21 cellular contexts compared by ENCODE assay signal in genomic region chr5:1662559-1663043, GRCh38.
DNase-seq lines count a peak whose midpoint lies in the region; ATAC-seq, FAIRE-seq and TF ChIP-seq lines count a peak whose summit lies in the region.
"Had no signal": no experiment of that assay in that cellular context is flagged by ENCODE, and none has a peak within 500 bp of the region (broad histone marks: within the 10 kb centered on the region; RNA-seq: fewer than 3 reads in every experiment).

No MANE protein-coding gene starts in this region.

- no peaks in the 10 kb centered on the region for H3K79me1 ChIP-seq in H1 (ENCODE audit: low read depth, low read length)

- H4K8ac ChIP-seq in H1 (ENCODE audit: extremely low read depth, insufficient read depth, low read length) = peak overlapping the region; percentile 25; the same call in 1 of the 2 replicates

- H2AFZ ChIP-seq in HepG2 (ENCODE audit: low read length) (no peak overlapping the region), H1 (ENCODE audit: low read length) (no peak overlapping the region), neural progenitor cell (replicated peaks) (no peak overlapping the region)
- H2AFZ ChIP-seq: GM23248 had no signal

- TF ChIP-seq EP300 in HepG2 (IDR thresholded peaks at IDR 0.05; ENCODE audit: low read depth in 2 of 2, low read length in 2 of 2) (no peak), HepG2 (CRISPR knock-in tag; IDR thresholded peaks at IDR 0.05; ENCODE audit: borderline replicate concordance) (no peak), H1 (IDR thresholded peaks at IDR 0.05; ENCODE audit: borderline replicate concordance in 1 of 2, low read depth in 2 of 2, low read length in 2 of 2) (no peak)

- peaks cover 22% of the 10 kb centered on the region for H3K4me1 Mint-ChIP-seq in neural progenitor cell

- no peak overlapping the region for H3K27ac ChIP-seq in HepG2 (ENCODE audit: extremely low read length, insufficient read depth, low read length)
- H3K27ac ChIP-seq in right lobe of liver = no peak overlapping the region
- H3K27ac ChIP-seq in H1 (ENCODE audit: low read depth, low read length) = no peak overlapping the region
- no peak overlapping the region for H3K27ac ChIP-seq in neural progenitor cell
- no peak overlapping the region for H3K27ac ChIP-seq in substantia nigra (ENCODE audit: low read depth, low read length, poor library complexity, severe bottlenecking)
- H3K27ac ChIP-seq: GM23248, SJCRH30 had no signal

- no peak overlapping the region for H3K4me3 ChIP-seq in HepG2 (replicated peaks in 1 of 3; ENCODE audit: insufficient read depth in 1 of 3, low read depth in 2 of 3, low read length in 3 of 3)
- H3K4me3 ChIP-seq in right lobe of liver = no peak overlapping the region
- H3K4me3 ChIP-seq in H1 (ENCODE audit: extremely low read depth in 1 of 4, insufficient read depth in 2 of 4, low read depth in 3 of 4, low read length in 4 of 4) = no peak overlapping the region
- no peak overlapping the region for H3K4me3 ChIP-seq in neural progenitor cell
- H3K4me3 ChIP-seq: GM23248, SJCRH30 had no signal

- peak overlapping the region; percentile 10; the same call in 1 of the 2 replicates for H2BK5ac ChIP-seq in H1 (ENCODE audit: low read depth, low read length)

- CTCF ChIA-PET in HepG2 (lab: Yijun Ruan, JAX; ENCODE audit: low intra/inter-chr PET ratio, low total read pairs) (no interaction called here), H1 (lab: Charles Lee; ENCODE audit: partially characterized antibody) (interaction anchor here (0.7 kb wide), 1 partner anchor 450 kb away, joined by 3 read pairs; no protein-coding TSS in a partner anchor)

- no peak overlapping the region for H3K4ac ChIP-seq in H1 (replicated peaks; ENCODE audit: insufficient read length, low read depth, low read length)

- no peak overlapping the region for H3K23ac ChIP-seq in H1 (ENCODE audit: insufficient read length)

- in situ Hi-C loops in HepG2 (cut with HindIII; ENCODE audit: extremely low pct_ligation_motif_present, low pct_unique_long_range_greater_than_20kb) = no loop called here

- no peak overlapping the region for H2BK20ac ChIP-seq in H1 (ENCODE audit: low read length)

- FAIRE-seq in HepG2 (lab: Jason Lieb, UNC) = no peak
- no peak for FAIRE-seq in H1 (lab: Jason Lieb, UNC)
- FAIRE-seq in urothelium cell line (lab: Jason Lieb, UNC) = peak; percentile 96
- FAIRE-seq: D721Med, GM12892 had no signal

- no peak for ATAC-seq in HepG2
- ATAC-seq in right lobe of liver = no peak
- ATAC-seq in HG03025 (IDR thresholded peaks at IDR 0.05; ENCODE audit: low FRiP score, unreplicated experiment) = no peak
- no peak for ATAC-seq in HG02970 (IDR thresholded peaks at IDR 0.05; ENCODE audit: low FRiP score, unreplicated experiment)

- H4K91ac ChIP-seq in H1 (replicated peaks; ENCODE audit: insufficient read length, low read length) = peak overlapping the region; percentile 40

- no peaks in the 10 kb centered on the region for H3K9me3 Mint-ChIP-seq in neural progenitor cell
- H3K9me3 Mint-ChIP-seq: CD4-positive, alpha-beta memory T cell; HFFc6 had no signal

- no peak overlapping the region for H3K14ac ChIP-seq in H1 (ENCODE audit: insufficient read length)

- peak overlapping the region; percentile 43 for H3K4me3 Mint-ChIP-seq in neural progenitor cell
- H3K4me3 Mint-ChIP-seq: CD4-positive, alpha-beta memory T cell; HFFc6 had no signal

- no peak overlapping the region for H4K5ac ChIP-seq in H1 (ENCODE audit: insufficient read length, low read depth, low read length)

- H3K9ac ChIP-seq in HepG2 (ENCODE audit: insufficient read depth, low read depth, low read length) (no peak overlapping the region), H1 (replicated peaks in 1 of 4; ENCODE audit: extremely low read depth in 1 of 4, low read depth in 3 of 4, low read length in 3 of 4) (no peak overlapping the region), neural progenitor cell (no peak overlapping the region)
- H3K9ac ChIP-seq: GM23248 had no signal

- intact Hi-C loops in HepG2 (cut with micrococcal nuclease; ENCODE audit: unreplicated experiment) = no loop called here
- intact Hi-C loops in right lobe of liver (cut with DNase I) = no loop called here

- POLR2A ChIA-PET in HepG2 (lab: Yijun Ruan, JAX) (no interaction called here), H1 (lab: Charles Lee; ENCODE audit: partially characterized antibody) (no interaction called here)

- WGBS in HepG2 (ENCODE audit: low lambda C conversion rate) = 45% methylated on average over 7 of the region's 19 CpGs
- no CpG with 5 or more reads among the region's 19 CpGs for WGBS in right lobe of liver (ENCODE audit: insufficient coverage, low coverage, low lambda C conversion rate, missing lambda C conversion rate)
- 88% methylated on average over 19 of the region's 19 CpGs; no CpG with 5 or more reads in 1 of the 2 experiments for WGBS in H1 (ENCODE audit: extremely low coverage in 1 of 2, insufficient coverage in 1 of 2, insufficient read length in 1 of 2, insufficient replicate concordance in 2 of 2, low coverage in 1 of 2, low lambda C conversion rate in 2 of 2, missing lambda C conversion rate in 1 of 2), 2 experiments

- no peak overlapping the region for H3K56ac ChIP-seq in H1 (replicated peaks; ENCODE audit: insufficient read length, low read depth, low read length)

- no peaks in the 10 kb centered on the region for H3F3A ChIP-seq in neural progenitor cell (ENCODE audit: low read depth)

- H3K36me3 Mint-ChIP-seq in neural progenitor cell = no peaks in the 10 kb centered on the region
- H3K36me3 Mint-ChIP-seq: CD4-positive, alpha-beta memory T cell had no signal

- no peak overlapping the region; the same call in 1 of the 2 replicates for H2BK12ac ChIP-seq in H1 (ENCODE audit: low read depth, low read length)

- peak overlapping the region; percentile 4 for H3K27ac Mint-ChIP-seq in neural progenitor cell
- H3K27ac Mint-ChIP-seq: HFFc6 had no signal

- no peak for TF ChIP-seq POLR2A in HepG2 (IDR thresholded peaks at IDR 0.05; ENCODE audit: insufficient read depth in 1 of 2, low read depth in 2 of 2, low read length in 2 of 2)
- TF ChIP-seq POLR2A in right lobe of liver (IDR thresholded peaks at IDR 0.05) = no peak
- TF ChIP-seq POLR2A in H1 (IDR thresholded peaks at IDR 0.05; ENCODE audit: control extremely low read depth in 1 of 2, low read depth in 2 of 2, low read length in 2 of 2) = no peak

- H3K27me3 ChIP-seq in HepG2 (ENCODE audit: control insufficient read depth in 1 of 2, insufficient read depth in 2 of 2, low read length in 2 of 2) (peaks cover 13 to 79% of the 10 kb centered on the region in 2 experiments; a peak in 4 of 5 replicates), right lobe of liver (peaks cover 0 to 9% of the 10 kb centered on the region in 2 donors), H1 (replicated peaks in 1 of 4; ENCODE audit: control insufficient read depth in 3 of 4, extremely low read depth in 1 of 4, insufficient read depth in 3 of 4, low read length in 3 of 4) (peaks cover 0 to 17% (median 7%) of the 10 kb centered on the region in 4 experiments; a peak in 5 of 7 replicates), neural progenitor cell (peaks cover 28% of the 10 kb centered on the region)
- H3K27me3 ChIP-seq: SJCRH30 had no signal

- H3K9me3 ChIP-seq in HepG2 (ENCODE audit: low read length) (no peaks in the 10 kb centered on the region), right lobe of liver (no peaks in the 10 kb centered on the region), H1 (ENCODE audit: insufficient read depth in 2 of 2, low read depth in 1 of 2, low read length in 1 of 2) (no peaks in the 10 kb centered on the region), neural progenitor cell (ENCODE audit: low read depth) (no peaks in the 10 kb centered on the region)
- H3K9me3 ChIP-seq: BE2C, SJCRH30 had no signal

- DNase-seq in HepG2 (ENCODE audit: low spot score) (no peak), right lobe of liver (no peak), H1 (ENCODE audit: low read depth in 1 of 2, low spot score in 2 of 2) (no peak), neural progenitor cell (ENCODE audit: low spot score) (no peak), urothelium cell line (ENCODE audit: low spot score) (no peak), substantia nigra (lab: John Stamatoyannopoulos, UW) (no peak)
- DNase-seq: BE2C; CD4-positive, alpha-beta memory T cell; DND-41; GDM1; GM23248; HFFc6; Kasumi-1; NCI-H1417 treated with DMSO at 0.1 percent for 48 hours; NCI-H2029 treated with DMSO at 0.1 percent for 48 hours; NCI-H524; SJCRH30 had no signal

- peak overlapping the region; percentile 39; the same call in 1 of the 2 replicates for H2AK5ac ChIP-seq in H1 (ENCODE audit: low read depth, low read length)

- TF ChIP-seq CTCF in HepG2 (CRISPR knock-in tag; IDR thresholded peaks at IDR 0.05) = no peak
- TF ChIP-seq CTCF in right lobe of liver (IDR thresholded peaks at IDR 0.05) = no peak
- no peak for TF ChIP-seq CTCF in H1 (IDR thresholded peaks at IDR 0.05; ENCODE audit: control extremely low read depth in 1 of 3, insufficient read depth in 1 of 3, low read depth in 1 of 3, low read length in 3 of 3)
- TF ChIP-seq CTCF in neural progenitor cell (IDR thresholded peaks at IDR 0.05) = no peak

- BruUV-seq in HepG2 (replicated peaks; lab: Mats Ljungman, UMichigan) = no TSS peak

- no peak overlapping the region for H3K18ac ChIP-seq in H1 (ENCODE audit: extremely low read depth, low read length)

- H2BK15ac ChIP-seq in H1 (ENCODE audit: low read length) = no peak overlapping the region

- H3K36me3 ChIP-seq in HepG2 (replicated peaks in 1 of 2; ENCODE audit: control insufficient read depth in 1 of 2, insufficient read depth in 2 of 2, low read length in 2 of 2) (no peaks in the 10 kb centered on the region), right lobe of liver (no peaks in the 10 kb centered on the region), H1 (ENCODE audit: control insufficient read depth in 2 of 4, insufficient read depth in 4 of 4, low read length in 3 of 4) (no peaks in the 10 kb centered on the region), neural progenitor cell (no peaks in the 10 kb centered on the region)
- H3K36me3 ChIP-seq: BE2C, SJCRH30 had no signal

- H4K20me1 ChIP-seq in HepG2 (ENCODE audit: insufficient read depth, low read length) = no peaks in the 10 kb centered on the region
- H4K20me1 ChIP-seq in H1 (replicated peaks in 1 of 2; ENCODE audit: control insufficient read depth in 1 of 2, insufficient read depth in 2 of 2, low read length in 2 of 2) = peaks cover 0 to 5% of the 10 kb centered on the region in 2 experiments
- no peaks in the 10 kb centered on the region for H4K20me1 ChIP-seq in neural progenitor cell (ENCODE audit: low read depth)

- peaks cover 17% of the 10 kb centered on the region for H3K4me1 ChIP-seq in HepG2 (ENCODE audit: insufficient read depth, low read length)
- H3K4me1 ChIP-seq in right lobe of liver = no peaks in the 10 kb centered on the region
- H3K4me1 ChIP-seq in H1 (replicated peaks in 1 of 4; ENCODE audit: control insufficient read depth in 3 of 4, insufficient read depth in 4 of 4, low read length in 3 of 4) = peaks cover 0 to 7% (median 4%) of the 10 kb centered on the region in 4 experiments; a peak in 4 of 7 replicates
- no peaks in the 10 kb centered on the region for H3K4me1 ChIP-seq in neural progenitor cell
- H3K4me1 ChIP-seq: BE2C, SJCRH30 had no signal

- H3K4me2 ChIP-seq in HepG2 (ENCODE audit: low read depth, low read length) = no peak overlapping the region
- H3K4me2 ChIP-seq in H1 (ENCODE audit: insufficient read depth in 1 of 2, low read depth in 2 of 2, low read length in 2 of 2) = no peak overlapping the region
- no peak overlapping the region for H3K4me2 ChIP-seq in neural progenitor cell

- no peak for TF ChIP-seq RAD21 in HepG2 (CRISPR knock-in tag; IDR thresholded peaks at IDR 0.05)
- no peak for TF ChIP-seq RAD21 in H1 (IDR thresholded peaks at IDR 0.05 in 1 of 2, conservative IDR thresholded peaks at IDR 0.05 in 1 of 2; ENCODE audit: low read depth in 2 of 2, low read length in 2 of 2)

- peak overlapping the region; percentile 33 for H2BK120ac ChIP-seq in H1 (replicated peaks; ENCODE audit: low read depth, low read length)

- peaks cover 2% of the 10 kb centered on the region; the same call in 1 of the 2 replicates for H3K23me2 ChIP-seq in H1 (ENCODE audit: low read depth, low read length)

- H3K79me2 ChIP-seq in HepG2 (ENCODE audit: insufficient read depth, low read length) (no peaks in the 10 kb centered on the region), H1 (ENCODE audit: control insufficient read depth in 1 of 2, insufficient read depth in 2 of 2, low read length in 2 of 2) (no peaks in the 10 kb centered on the region), neural progenitor cell (ENCODE audit: low read depth) (no peaks in the 10 kb centered on the region)

- peaks cover 16% of the 10 kb centered on the region for H3K27me3 Mint-ChIP-seq in neural progenitor cell (ENCODE audit: insufficient read depth, low read depth)
